In the genomic region with DNA sequence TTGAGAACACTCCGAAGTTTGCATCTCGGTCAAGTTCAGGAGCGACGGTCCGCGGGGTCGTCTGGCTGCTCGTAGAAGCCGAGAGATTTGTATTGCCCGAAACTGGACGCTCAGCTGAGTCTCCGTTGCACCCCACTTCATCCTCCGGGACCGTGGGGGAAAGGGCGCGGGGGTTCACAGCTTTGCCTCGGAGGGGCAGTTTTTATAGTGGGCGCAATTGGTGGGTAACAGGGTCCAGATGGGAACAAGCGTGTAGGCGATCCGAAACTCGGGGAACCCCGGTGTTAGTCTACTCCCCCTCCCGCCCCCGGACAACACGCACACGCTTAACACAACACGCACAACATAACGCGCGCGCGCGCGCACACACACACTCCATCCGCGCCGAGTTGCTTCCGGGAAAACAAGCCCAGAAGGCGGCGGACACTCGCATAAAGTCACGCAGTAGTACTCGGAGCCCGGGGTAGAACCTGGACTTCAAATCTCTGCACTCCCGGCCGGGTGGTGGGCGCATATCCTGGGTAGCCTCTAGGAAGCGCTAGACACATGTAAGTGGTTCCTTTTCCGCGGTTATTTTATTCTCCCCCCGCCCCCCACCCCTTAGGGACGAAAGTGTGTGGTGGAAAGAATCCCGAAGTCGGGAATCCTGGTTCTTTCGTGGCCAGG, we compare ENCODE assay signal across 8 cellular contexts. TPM values are rescaled to one million over a fixed set of nuclear protein-coding genes. Genes with fewer than 3 reads are reported as not detected.
DNase-seq lines count a peak whose midpoint lies in the region; ATAC-seq and TF ChIP-seq lines count a peak whose summit lies in the region.

No MANE protein-coding gene starts in this region.

- no peak overlapping the region for H4K8ac ChIP-seq in H9 (replicated peaks; ENCODE audit: insufficient read length, low read depth, low read length)

- peak overlapping the region; percentile 90 for H3K4me2 ChIP-seq in H9 (ENCODE audit: insufficient read depth, insufficient read length, low read length)

- H3K4me3 Mint-ChIP-seq in CD14-positive monocyte (peak overlapping the region; percentile 94 to 99), H9 (peak overlapping the region; percentile 83 to 91)
- H3K4me3 Mint-ChIP-seq in activated CD4-positive, alpha-beta T cell treated with anti-CD3 and anti-CD28 coated beads, Interleukin-2, amount 10 ng/mL, durations not matched to agents 24 days and 14 days = peak overlapping the region; percentile 97

- no peaks in the 10 kb centered on the region for H3K9me3 ChIP-seq in H9 (ENCODE audit: control insufficient read depth, low read depth, low read length)

- no peak overlapping the region for H2BK20ac ChIP-seq in H9 (ENCODE audit: low read depth, low read length, poor library complexity, severe bottlenecking)

- H2AK5ac ChIP-seq in H9 (ENCODE audit: insufficient read length, low read length) = no peak overlapping the region

- H3T11ph ChIP-seq in H9 (ENCODE audit: low read length) = peak overlapping the region; percentile 37

- H4K5ac ChIP-seq in H9 (ENCODE audit: insufficient read length, low read depth, low read length) = no peak overlapping the region

- no peak overlapping the region for H3K56ac ChIP-seq in H9 (ENCODE audit: insufficient read length, low read depth, low read length)

- peaks cover 32% of the 10 kb centered on the region for H3K23me2 ChIP-seq in H9 (ENCODE audit: insufficient read length, low read depth, low read length, poor library complexity, severe bottlenecking)

- no peak overlapping the region for H4K91ac ChIP-seq in H9 (ENCODE audit: insufficient read length, low read depth, low read length)

- H2BK15ac ChIP-seq in H9 (ENCODE audit: low read depth, low read length) = no peak overlapping the region

- intact Hi-C loops in CD14-positive monocyte (cut with micrococcal nuclease) = loop anchor here (1.0 to 10.0 kb wide), 9 partner anchors 29 to 910 kb away; partner anchors contain the start of gene FGGY (in 1 of the 2)
- intact Hi-C loops in activated CD4-positive, alpha-beta T cell treated with anti-CD3 and anti-CD28 coated beads, Interleukin-2, amount 10 ng/mL, durations not matched to agents 24 days and 14 days (cut with micrococcal nuclease) = loop anchor here (1.0 to 2.0 kb wide), 11 partner anchors 31 to 974 kb away; no protein-coding TSS in a partner anchor

- H3K27ac Mint-ChIP-seq in CD14-positive monocyte (peak overlapping the region; percentile 95 to 99 (median 97)), H9 (peak overlapping the region in 2 of 3 experiments; percentile 22 to 97; a peak in 2 of 7 replicates)
- H3K27ac Mint-ChIP-seq in activated CD4-positive, alpha-beta T cell treated with anti-CD3 and anti-CD28 coated beads, Interleukin-2, amount 10 ng/mL, durations not matched to agents 24 days and 14 days = peak overlapping the region; percentile 99

- H3K27ac ChIP-seq in H9 (ENCODE audit: insufficient read length, low read depth, low read length) = no peak overlapping the region
- peak overlapping the region; percentile 97 to 98 for H3K27ac ChIP-seq in coronary artery

- H2BK120ac ChIP-seq in H9 (ENCODE audit: low read depth, low read length, poor library complexity, severe bottlenecking) = peak overlapping the region; percentile 79

- peak overlapping the region; percentile 41 for H2BK12ac ChIP-seq in H9 (ENCODE audit: insufficient read length, low read depth, low read length)

- H3K79me2 ChIP-seq in H9 (ENCODE audit: insufficient read depth, low read length) = no peaks in the 10 kb centered on the region; the same call in 1 of the 2 replicates

- H3K36me3 Mint-ChIP-seq in CD14-positive monocyte = peaks cover 4 to 9% of the 10 kb centered on the region in 2 donors
- H3K36me3 Mint-ChIP-seq in H9 (ENCODE audit: insufficient read depth in 1 of 3, low read depth in 3 of 3) = peaks cover 0 to 9% (median 6%) of the 10 kb centered on the region in 3 experiments; a peak in 4 of 7 replicates
- H3K36me3 Mint-ChIP-seq in activated CD4-positive, alpha-beta T cell treated with anti-CD3 and anti-CD28 coated beads, Interleukin-2, amount 10 ng/mL, durations not matched to agents 24 days and 14 days (ENCODE audit: low read depth) = peaks cover 49% of the 10 kb centered on the region

- no peak overlapping the region; the same call in 1 of the 2 replicates for H3K4ac ChIP-seq in H9 (ENCODE audit: low read depth, low read length)

- H3K4me1 Mint-ChIP-seq in CD14-positive monocyte (peaks cover 23% of the 10 kb centered on the region), H9 (peaks cover 18 to 26% of the 10 kb centered on the region in 2 experiments)
- H3K4me1 Mint-ChIP-seq in activated CD4-positive, alpha-beta T cell treated with anti-CD3 and anti-CD28 coated beads, Interleukin-2, amount 10 ng/mL, durations not matched to agents 24 days and 14 days = peaks cover 32% of the 10 kb centered on the region

- H3K9me3 Mint-ChIP-seq in CD14-positive monocyte = peaks cover 7 to 25% (median 12%) of the 10 kb centered on the region in 7 donors
- peaks cover 8 to 10% of the 10 kb centered on the region in 2 experiments; a peak in 4 of 5 replicates for H3K9me3 Mint-ChIP-seq in H9
- H3K9me3 Mint-ChIP-seq in activated CD4-positive, alpha-beta T cell treated with anti-CD3 and anti-CD28 coated beads, Interleukin-2, amount 10 ng/mL, durations not matched to agents 24 days and 14 days = no peaks in the 10 kb centered on the region

- H4K20me1 ChIP-seq in H9 (ENCODE audit: control insufficient read depth, insufficient read depth, insufficient read length) = no peaks in the 10 kb centered on the region

- peaks cover 15% of the 10 kb centered on the region; the same call in 1 of the 2 replicates for H3K27me3 ChIP-seq in H9 (ENCODE audit: insufficient read depth, low read length)

- peak; percentile 87 for DNase-seq in CD14-positive monocyte (ENCODE audit: low spot score)
- DNase-seq in H9 = peak; percentile 68
- peak; percentile 94 for DNase-seq in NCI-H510A treated with DMSO at 0.1 percent for 48 hours (lab: John Stamatoyannopoulos, UW)
- peak; percentile 96 for DNase-seq in activated CD4-positive, alpha-beta T cell treated with anti-CD3 and anti-CD28 coated beads, Interleukin-2, amount 10 ng/mL, durations not matched to agents 24 days and 14 days
- peak; percentile 97 for DNase-seq in coronary artery (ENCODE audit: low spot score)
- DNase-seq in left kidney (ENCODE audit: low read depth, low spot score) = peak; percentile 96
- DNase-seq in stimulated activated CD4-positive, alpha-beta T cell treated with anti-CD3 and anti-CD28 coated beads, Interleukin-1b, Interleukin-23, amount 100 ng/mL, for 24 hours (ENCODE audit: low read depth in 4 of 4, low spot score in 1 of 4) = peak; percentile 47 to 67 (median 56)

- peak overlapping the region; percentile 72 for H3K14ac ChIP-seq in H9 (ENCODE audit: insufficient read depth, low read length)

- no peaks in the 10 kb centered on the region for H3K79me1 ChIP-seq in H9 (ENCODE audit: insufficient read depth, low read depth, low read length, poor library complexity, severe bottlenecking)

- peak overlapping the region; percentile 66 for H3K9ac ChIP-seq in H9 (ENCODE audit: extremely low read depth, insufficient read length, low read length)

- TF ChIP-seq CTCF in CD14-positive monocyte (IDR thresholded peaks at IDR 0.05) = peak; percentile 35
- peak; percentile 72 for TF ChIP-seq CTCF in H9 (conservative IDR thresholded peaks at IDR 0.05)
- peak; percentile 51 for TF ChIP-seq CTCF in coronary artery (IDR thresholded peaks at IDR 0.05)

- H3K18ac ChIP-seq in H9 (ENCODE audit: insufficient read length, low read depth, low read length) = peak overlapping the region; percentile 59

- ATAC-seq in GM18498 (IDR thresholded peaks at IDR 0.05; ENCODE audit: unreplicated experiment) = no peak

- H2BK5ac ChIP-seq in H9 (ENCODE audit: insufficient read length, low read length) = no peak overlapping the region

- H2AFZ ChIP-seq in H9 (ENCODE audit: low read length) = no peak overlapping the region

- peak overlapping the region; percentile 88 for H3K4me3 ChIP-seq in coronary artery

- WGBS in H9 (ENCODE audit: extremely low coverage, insufficient read length, low lambda C conversion rate) = no CpG with 5 or more reads among the region's 56 CpGs

- H3K23ac ChIP-seq in H9 (ENCODE audit: insufficient read length, low read depth, low read length) = no peak overlapping the region

- H3K4me1 ChIP-seq in H9 (ENCODE audit: insufficient read depth, low read length) = peaks cover 4% of the 10 kb centered on the region; the same call in 1 of the 2 replicates

- H3K27me3 Mint-ChIP-seq in CD14-positive monocyte (ENCODE audit: low read depth in 3 of 3) (peaks cover 34 to 73% (median 55%) of the 10 kb centered on the region in 3 donors), H9 (ENCODE audit: low read depth) (peaks cover 35% of the 10 kb centered on the region)
- H3K27me3 Mint-ChIP-seq in activated CD4-positive, alpha-beta T cell treated with anti-CD3 and anti-CD28 coated beads, Interleukin-2, amount 10 ng/mL, durations not matched to agents 24 days and 14 days = peaks cover 5% of the 10 kb centered on the region

RNA-seq across cellular contexts. Expression of gene JUN, which starts 1.0 kb away (rescaled TPM):
- 10 to 100 TPM; 29.3 to 31.3 TPM for polyA plus RNA-seq in CD14-positive monocyte
- total RNA-seq in H9 (2021) = 14.2 and 15.7 TPM in 2 replicates
- total RNA-seq in activated CD4-positive, alpha-beta T cell treated with anti-CD3 and anti-CD28 coated beads, Interleukin-2, amount 10 ng/mL, durations not matched to agents 24 days and 14 days = 51.6 and 52.6 TPM in 2 replicates
